In the genomic region with DNA sequence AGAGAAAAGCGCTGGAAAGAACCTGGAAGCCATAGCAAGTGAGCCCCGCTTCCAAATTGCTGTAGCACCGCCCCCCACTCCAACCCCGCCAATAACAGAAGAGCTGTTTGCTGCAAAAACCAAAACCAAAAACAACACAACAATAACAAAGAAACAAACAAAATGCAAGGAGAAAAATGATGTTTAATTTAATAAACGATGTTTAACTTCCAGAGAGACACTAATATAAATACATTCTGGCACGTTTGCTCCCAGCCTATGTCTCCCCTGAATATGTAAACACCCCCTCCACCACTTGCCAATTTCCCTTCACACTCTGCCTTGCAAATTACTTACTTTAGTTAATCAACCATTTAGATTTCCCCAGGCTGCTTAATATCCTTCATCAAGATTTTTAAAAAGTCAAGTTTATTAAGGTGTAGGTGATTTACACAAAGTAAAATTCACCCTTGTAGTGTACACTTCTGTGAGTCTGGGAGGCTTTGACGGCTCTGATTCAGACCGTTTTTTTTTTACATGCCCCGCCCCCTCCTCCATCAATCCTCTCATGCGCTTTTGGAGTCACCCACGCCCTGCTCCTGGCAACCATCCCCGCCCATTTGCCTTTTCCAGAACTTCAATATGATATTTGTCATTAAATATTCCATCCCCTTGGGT, we compare ENCODE assay signal across 8 cellular contexts. TPM values are rescaled to one million over a fixed set of nuclear protein-coding genes. Genes with fewer than 3 reads are reported as not detected.
DNase-seq lines count a peak whose midpoint lies in the region; ATAC-seq and TF ChIP-seq lines count a peak whose summit lies in the region.

No MANE protein-coding gene starts in this region.

- no peaks in the 10 kb centered on the region for H3K27me3 Mint-ChIP-seq in activated naive CD8-positive, alpha-beta T cell treated with anti-CD3 and anti-CD28 coated beads for 36 hours
- H3K27me3 Mint-ChIP-seq in glutamatergic neuron (ENCODE audit: unreplicated experiment): peaks cover 2% of the 10 kb centered on the region

- H3K27ac ChIP-seq in A673 (ENCODE audit: low read depth, low read length, poor library complexity, severe bottlenecking) (no peak overlapping the region), neutrophil (no peak overlapping the region)

- no peaks in the 10 kb centered on the region for H3K9me3 Mint-ChIP-seq in activated naive CD8-positive, alpha-beta T cell treated with anti-CD3 and anti-CD28 coated beads for 36 hours
- peaks cover 8% of the 10 kb centered on the region for H3K9me3 Mint-ChIP-seq in glutamatergic neuron (ENCODE audit: unreplicated experiment)

- no peak overlapping the region for H3K27ac Mint-ChIP-seq in activated naive CD8-positive, alpha-beta T cell treated with anti-CD3 and anti-CD28 coated beads for 36 hours
- peak overlapping the region; percentile 65 for H3K27ac Mint-ChIP-seq in glutamatergic neuron (ENCODE audit: unreplicated experiment)

- H3K27me3 ChIP-seq in A673 (replicated peaks; ENCODE audit: insufficient read depth, low read depth, low read length, poor library complexity) (no peaks in the 10 kb centered on the region), neutrophil (peaks cover 34% of the 10 kb centered on the region)

- ATAC-seq in HG02840 (IDR thresholded peaks at IDR 0.05; ENCODE audit: low FRiP score, unreplicated experiment): no peak

- peaks cover 18% of the 10 kb centered on the region for H3K4me1 Mint-ChIP-seq in activated naive CD8-positive, alpha-beta T cell treated with anti-CD3 and anti-CD28 coated beads for 36 hours
- no peaks in the 10 kb centered on the region for H3K4me1 Mint-ChIP-seq in glutamatergic neuron (ENCODE audit: low read depth, unreplicated experiment)

- H3K36me3 ChIP-seq in A673 (ENCODE audit: insufficient read depth, low read length, poor library complexity, severe bottlenecking) (no peaks in the 10 kb centered on the region), neutrophil (no peaks in the 10 kb centered on the region)

- CTCF ChIA-PET in A673 (lab: Charles Lee): interaction anchor here (0.6 kb wide), 1 partner anchor 25 kb away, joined by 4 read pairs; no protein-coding TSS in a partner anchor

- peak overlapping the region; percentile 89 for H3K4me3 Mint-ChIP-seq in activated naive CD8-positive, alpha-beta T cell treated with anti-CD3 and anti-CD28 coated beads for 36 hours
- peak overlapping the region; percentile 87 for H3K4me3 Mint-ChIP-seq in glutamatergic neuron (ENCODE audit: unreplicated experiment)

- in situ Hi-C loops in GM13977 (cut with MboI; ENCODE audit: low pct_unique_long_range_greater_than_20kb, low sequenced_read_pairs, unreplicated experiment): loop anchor here (25.0 kb wide), 1 partner anchor 93 kb away; a partner anchor contains a TSS

- peak; percentile 66 for DNase-seq in A673 (ENCODE audit: low spot score)
- DNase-seq in GM13977 (ENCODE audit: low spot score): peak; percentile 36
- DNase-seq in NCI-H69 (lab: John Stamatoyannopoulos, UW): peak; percentile 81
- peak; percentile 33 for DNase-seq in activated naive CD8-positive, alpha-beta T cell treated with anti-CD3 and anti-CD28 coated beads for 36 hours
- peak; percentile 40 for DNase-seq in glutamatergic neuron
- DNase-seq in GM19240 (ENCODE audit: insufficient read length, low spot score): no peak

- H3K9me3 ChIP-seq in A673 (ENCODE audit: low read depth, low read length, poor library complexity, severe bottlenecking) (no peaks in the 10 kb centered on the region), neutrophil (no peaks in the 10 kb centered on the region)

- H3K36me3 Mint-ChIP-seq in activated naive CD8-positive, alpha-beta T cell treated with anti-CD3 and anti-CD28 coated beads for 36 hours: peaks cover 2% of the 10 kb centered on the region
- peaks cover under 1% of the 10 kb centered on the region for H3K36me3 Mint-ChIP-seq in glutamatergic neuron (ENCODE audit: unreplicated experiment)

- H3K4me3 ChIP-seq in A673 (ENCODE audit: low read depth, low read length, poor library complexity, severe bottlenecking): peak overlapping the region; percentile 39
- peak overlapping the region; percentile 70 to 73 for H3K4me3 ChIP-seq in neutrophil (ENCODE audit: low read depth in 1 of 2, low read length in 1 of 2)

- POLR2A ChIA-PET in A673 (lab: Charles Lee; ENCODE audit: low non-redundant PET): interaction anchor here (0.7 kb wide), 1 partner anchor 74 kb away, joined by 3 read pairs; no protein-coding TSS in a partner anchor

- intact Hi-C loops in A673 (cut with micrococcal nuclease; ENCODE audit: unreplicated experiment): loop anchor here (5.0 kb wide), 2 partner anchors 47 to 417 kb away; no protein-coding TSS in a partner anchor

- no peak for TF ChIP-seq CTCF in A673 (conservative IDR thresholded peaks at IDR 0.05; ENCODE audit: low read depth, low read length)
- no peak for TF ChIP-seq CTCF in GM13977 (IDR thresholded peaks at IDR 0.05; ENCODE audit: extremely low read depth, insufficient read depth, missing control alignments)
- TF ChIP-seq CTCF in glutamatergic neuron (IDR thresholded peaks at IDR 0.05; ENCODE audit: partially characterized antibody, unreplicated experiment): no peak
- no peak for TF ChIP-seq CTCF in neutrophil (IDR thresholded peaks at IDR 0.05)

- H3K4me1 ChIP-seq in A673 (ENCODE audit: insufficient read depth, low read length, poor library complexity, severe bottlenecking) (peaks cover 5% of the 10 kb centered on the region), neutrophil (ENCODE audit: control insufficient read depth in 1 of 2, insufficient read depth in 1 of 2, low read depth in 1 of 2, low read length in 1 of 2) (peaks cover 14% of the 10 kb centered on the region in 2 experiments)

- BruUV-seq in A673 (replicated peaks; lab: Mats Ljungman, UMichigan): no TSS peak

RNA-seq across cellular contexts. Expression of a gene that starts 0.5 kb away (rescaled TPM):
- total RNA-seq in A673 (2021) (12.4 and 13.4 TPM in 2 replicates), glutamatergic neuron (ENCODE audit: unreplicated experiment) (52.7 TPM)
- 10 to 100 TPM; 51.5 to 55.6 TPM for total RNA-seq in activated naive CD8-positive, alpha-beta T cell treated with anti-CD3 and anti-CD28 coated beads for 36 hours

RNA-seq across cellular contexts. Expression of a gene that starts 19.4 kb away (rescaled TPM):
- total RNA-seq in A673 (2021) (3.7 and 4.9 TPM in 2 replicates), glutamatergic neuron (ENCODE audit: unreplicated experiment) (3.7 TPM)
- total RNA-seq in activated naive CD8-positive, alpha-beta T cell treated with anti-CD3 and anti-CD28 coated beads for 36 hours: 1 to 10 TPM; 1.6 to 2.4 TPM

RNA-seq across cellular contexts. Expression of a gene that starts 44.2 kb away (rescaled TPM):
- 0.88 and 1.2 TPM in 2 replicates for total RNA-seq in A673 (2021)
- total RNA-seq in activated naive CD8-positive, alpha-beta T cell treated with anti-CD3 and anti-CD28 coated beads for 36 hours: 1 to 10 TPM; 1.4 to 2.0 TPM
- total RNA-seq in glutamatergic neuron (ENCODE audit: unreplicated experiment): 1.6 TPM

RNA-seq across cellular contexts. Expression of a gene that starts 48.8 kb away (rescaled TPM):
- 14.7 and 17.5 TPM in 2 replicates for total RNA-seq in A673 (2021)
- 10 to 100 TPM; 15.9 to 18.2 TPM for total RNA-seq in activated naive CD8-positive, alpha-beta T cell treated with anti-CD3 and anti-CD28 coated beads for 36 hours
- 45.7 TPM for total RNA-seq in glutamatergic neuron (ENCODE audit: unreplicated experiment)

RNA-seq across cellular contexts. Expression of a gene that starts 48.9 kb away (rescaled TPM):
- total RNA-seq in A673 (2021) (195 and 203 TPM in 2 replicates), glutamatergic neuron (ENCODE audit: unreplicated experiment) (257 TPM)
- 100 to 1,000 TPM; 320 to 332 TPM for total RNA-seq in activated naive CD8-positive, alpha-beta T cell treated with anti-CD3 and anti-CD28 coated beads for 36 hours
